In the genomic region with DNA sequence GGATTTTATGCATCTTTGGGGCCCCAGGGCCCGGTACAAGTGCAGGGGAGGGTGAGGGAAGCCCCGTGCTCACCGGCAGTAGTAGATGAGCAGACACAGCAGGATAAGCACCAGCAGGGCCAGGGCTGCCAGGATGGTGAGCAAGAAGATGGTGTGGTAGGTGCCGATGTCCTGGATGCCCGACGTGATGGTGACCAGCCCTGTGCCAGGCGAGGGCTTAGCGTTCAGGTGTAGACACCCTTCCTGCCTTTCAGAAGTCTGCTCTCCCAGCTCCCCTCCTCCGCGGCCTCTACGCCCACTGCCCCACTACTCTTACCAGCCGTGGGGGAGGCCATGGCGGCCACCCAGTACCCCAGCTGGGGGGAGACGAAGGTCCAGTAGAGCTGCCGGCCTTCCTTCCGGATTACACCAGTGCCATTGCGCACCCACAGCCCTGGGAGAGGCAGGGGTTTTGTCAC, we compare ENCODE assay signal across 17 cellular contexts. TPM values are rescaled to one million over a fixed set of nuclear protein-coding genes. Genes with fewer than 3 reads are reported as not detected.
DNase-seq lines count a peak whose midpoint lies in the region; ATAC-seq, FAIRE-seq and TF ChIP-seq lines count a peak whose summit lies in the region.
"Had no signal": no experiment of that assay in that cellular context is flagged by ENCODE, and none has a peak within 500 bp of the region (broad histone marks: within the 10 kb centered on the region; RNA-seq: fewer than 3 reads in every experiment).

No MANE protein-coding gene starts in this region.

- TF ChIP-seq CTCF in HEK293 (tag by site-specific recombination; IDR thresholded peaks at IDR 0.05) (no peak), parathyroid adenoma (IDR thresholded peaks at IDR 0.05) (no peak)

- H3K4me3 ChIP-seq in right cardiac atrium (ENCODE audit: low read length) (no peak overlapping the region), HEK293 (ENCODE audit: low read depth, low read length) (no peak overlapping the region), parathyroid adenoma (ENCODE audit: low read depth, low read length) (no peak overlapping the region)
- H3K4me3 ChIP-seq: SJCRH30 had no signal

- no peak for FAIRE-seq in urothelium cell line (lab: Jason Lieb, UNC)
- FAIRE-seq: GM12891 had no signal

- peaks cover 3% of the 10 kb centered on the region for H3K79me2 ChIP-seq in parathyroid adenoma

- POLR2A ChIA-PET in HEK293 (lab: Yijun Ruan, JAX): no interaction called here

- peaks cover 0 to 49% of the 10 kb centered on the region in 2 experiments; a peak in 2 of 3 replicates for H3K36me3 ChIP-seq in HEK293 (ENCODE audit: control insufficient read depth in 2 of 2, insufficient read depth in 1 of 2, low read length in 2 of 2)
- no peaks in the 10 kb centered on the region for H3K36me3 ChIP-seq in parathyroid adenoma (ENCODE audit: control insufficient read depth, insufficient read depth, low read length)

- H3K4me1 ChIP-seq in right cardiac atrium (ENCODE audit: control insufficient read depth, insufficient read depth, low read length) (no peaks in the 10 kb centered on the region), HEK293 (ENCODE audit: control insufficient read depth, insufficient read depth, low read length) (no peaks in the 10 kb centered on the region), parathyroid adenoma (peaks cover 22% of the 10 kb centered on the region)
- H3K4me1 ChIP-seq: BE2C had no signal

- H3K27me3 ChIP-seq in right cardiac atrium (ENCODE audit: control insufficient read depth, insufficient read depth) (no peaks in the 10 kb centered on the region), parathyroid adenoma (ENCODE audit: control insufficient read depth, insufficient read depth, low read length) (no peaks in the 10 kb centered on the region)
- H3K27me3 ChIP-seq: BE2C, SJCRH30 had no signal

- H3K27ac ChIP-seq in right cardiac atrium (ENCODE audit: low read length) (no peak overlapping the region), HEK293 (ENCODE audit: extremely low read depth, low read depth, low read length) (no peak overlapping the region), parathyroid adenoma (peak overlapping the region; percentile 51)
- H3K27ac ChIP-seq: SJCRH30 had no signal

- intact Hi-C loops in right cardiac atrium (cut with DNase I) (no loop called here), Right ventricle myocardium superior (cut with DNase I) (no loop called here)

- H3K9ac ChIP-seq in parathyroid adenoma: no peak overlapping the region

- no peak for ATAC-seq in right cardiac atrium
- no peak for ATAC-seq in Right ventricle myocardium superior (ENCODE audit: poor library complexity)
- no peak for ATAC-seq in GM18861 (IDR thresholded peaks at IDR 0.05; ENCODE audit: unreplicated experiment)

- no peaks in the 10 kb centered on the region for H3K9me3 ChIP-seq in right cardiac atrium (ENCODE audit: control insufficient read depth, low read length)
- H3K9me3 ChIP-seq in HEK293 (ENCODE audit: control insufficient read depth, insufficient read depth, low read depth, low read length): no peaks in the 10 kb centered on the region
- no peaks in the 10 kb centered on the region for H3K9me3 ChIP-seq in parathyroid adenoma (ENCODE audit: control insufficient read depth, low read length)
- H3K9me3 ChIP-seq: BE2C, SJCRH30 had no signal

- no peak overlapping the region for H3K4me2 ChIP-seq in parathyroid adenoma (ENCODE audit: low read length)

- no peak overlapping the region for H2AFZ ChIP-seq in parathyroid adenoma

- DNase-seq in right cardiac atrium (peak in 2 of 3 donors; percentile 53 to 57), Right ventricle myocardium superior (no peak), epidermal melanocyte (ENCODE audit: insufficient read length, low spot score) (peak; percentile 4), urothelium cell line (ENCODE audit: low spot score) (no peak), NCI-H1694 (lab: John Stamatoyannopoulos, UW) (no peak)
- DNase-seq: BE2C; DMS 273 treated with DMSO at 0.1 percent for 48 hours; GDM1; NCI-H187 treated with DMSO at 0.1 percent for 48 hours; NK-92 treated with Interleukin-12 subunit alpha and Interleukin-12 subunit beta, amount 100 ng/mL, for 24 hours; OCI-M1; RPMI8226; SJCRH30 had no signal

- CTCF ChIA-PET in HEK293 (lab: Yijun Ruan, JAX): interaction anchor here (0.6 to 0.7 kb wide), 2 partner anchors 168 to 289 kb away, joined by 3 to 4 read pairs; no protein-coding TSS in a partner anchor

- WGBS in right cardiac atrium: 84% methylated on average over 17 of the region's 17 CpGs

TF ChIP-seq in HEK293, 187 proteins besides CTCF, POLR2A, EP300 and RAD21:
- TF ChIP-seq, protein P1, sequence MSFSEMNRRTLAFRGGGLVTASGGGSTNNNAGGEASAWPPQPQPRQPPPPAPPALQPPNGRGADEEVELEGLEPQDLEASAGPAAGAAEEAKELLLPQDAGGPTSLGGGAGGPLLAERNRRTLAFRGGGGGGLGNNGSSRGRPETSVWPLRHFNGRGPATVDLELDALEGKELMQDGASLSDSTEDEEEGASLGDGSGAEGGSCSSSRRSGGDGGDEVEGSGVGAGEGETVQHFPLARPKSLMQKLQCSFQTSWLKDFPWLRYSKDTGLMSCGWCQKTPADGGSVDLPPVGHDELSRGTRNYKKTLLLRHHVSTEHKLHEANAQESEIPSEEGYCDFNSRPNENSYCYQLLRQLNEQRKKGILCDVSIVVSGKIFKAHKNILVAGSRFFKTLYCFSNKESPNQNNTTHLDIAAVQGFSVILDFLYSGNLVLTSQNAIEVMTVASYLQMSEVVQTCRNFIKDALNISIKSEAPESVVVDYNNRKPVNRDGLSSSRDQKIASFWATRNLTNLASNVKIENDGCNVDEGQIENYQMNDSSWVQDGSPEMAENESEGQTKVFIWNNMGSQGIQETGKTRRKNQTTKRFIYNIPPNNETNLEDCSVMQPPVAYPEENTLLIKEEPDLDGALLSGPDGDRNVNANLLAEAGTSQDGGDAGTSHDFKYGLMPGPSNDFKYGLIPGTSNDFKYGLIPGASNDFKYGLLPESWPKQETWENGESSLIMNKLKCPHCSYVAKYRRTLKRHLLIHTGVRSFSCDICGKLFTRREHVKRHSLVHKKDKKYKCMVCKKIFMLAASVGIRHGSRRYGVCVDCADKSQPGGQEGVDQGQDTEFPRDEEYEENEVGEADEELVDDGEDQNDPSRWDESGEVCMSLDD (tag by site-specific recombination; IDR thresholded peaks at IDR 0.05): no peak
- TF ChIP-seq ZFP3 (tag by site-specific recombination; IDR thresholded peaks at IDR 0.05; ENCODE audit: low read depth) (no peak), ZNF830 (tag by site-specific recombination; IDR thresholded peaks at IDR 0.05; ENCODE audit: low read depth) (no peak), ZNF366 (tag by site-specific recombination; conservative IDR thresholded peaks at IDR 0.05) (no peak), ZBTB20 (tag by site-specific recombination; IDR thresholded peaks at IDR 0.05) (peak; percentile 81), ZFHX2 (tag by site-specific recombination; conservative IDR thresholded peaks at IDR 0.05) (peak; percentile 48; the same call in 1 of the 2 replicates), ZNF214 (tag by site-specific recombination; IDR thresholded peaks at IDR 0.05; ENCODE audit: borderline replicate concordance) (no peak)
- TF ChIP-seq, protein P2, sequence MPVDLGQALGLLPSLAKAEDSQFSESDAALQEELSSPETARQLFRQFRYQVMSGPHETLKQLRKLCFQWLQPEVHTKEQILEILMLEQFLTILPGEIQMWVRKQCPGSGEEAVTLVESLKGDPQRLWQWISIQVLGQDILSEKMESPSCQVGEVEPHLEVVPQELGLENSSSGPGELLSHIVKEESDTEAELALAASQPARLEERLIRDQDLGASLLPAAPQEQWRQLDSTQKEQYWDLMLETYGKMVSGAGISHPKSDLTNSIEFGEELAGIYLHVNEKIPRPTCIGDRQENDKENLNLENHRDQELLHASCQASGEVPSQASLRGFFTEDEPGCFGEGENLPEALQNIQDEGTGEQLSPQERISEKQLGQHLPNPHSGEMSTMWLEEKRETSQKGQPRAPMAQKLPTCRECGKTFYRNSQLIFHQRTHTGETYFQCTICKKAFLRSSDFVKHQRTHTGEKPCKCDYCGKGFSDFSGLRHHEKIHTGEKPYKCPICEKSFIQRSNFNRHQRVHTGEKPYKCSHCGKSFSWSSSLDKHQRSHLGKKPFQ (tag by site-specific recombination; IDR thresholded peaks at IDR 0.05): no peak
- TF ChIP-seq, protein P3, sequence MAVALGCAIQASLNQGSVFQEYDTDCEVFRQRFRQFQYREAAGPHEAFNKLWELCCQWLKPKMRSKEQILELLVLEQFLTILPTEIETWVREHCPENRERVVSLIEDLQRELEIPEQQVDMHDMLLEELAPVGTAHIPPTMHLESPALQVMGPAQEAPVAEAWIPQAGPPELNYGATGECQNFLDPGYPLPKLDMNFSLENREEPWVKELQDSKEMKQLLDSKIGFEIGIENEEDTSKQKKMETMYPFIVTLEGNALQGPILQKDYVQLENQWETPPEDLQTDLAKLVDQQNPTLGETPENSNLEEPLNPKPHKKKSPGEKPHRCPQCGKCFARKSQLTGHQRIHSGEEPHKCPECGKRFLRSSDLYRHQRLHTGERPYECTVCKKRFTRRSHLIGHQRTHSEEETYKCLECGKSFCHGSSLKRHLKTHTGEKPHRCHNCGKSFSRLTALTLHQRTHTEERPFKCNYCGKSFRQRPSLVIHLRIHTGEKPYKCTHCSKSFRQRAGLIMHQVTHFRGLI (tag by site-specific recombination; IDR thresholded peaks at IDR 0.05): no peak

RNA-seq across cellular contexts. Expression of a gene that starts 8.0 kb away (rescaled TPM):
- total RNA-seq in right cardiac atrium: 1 to 10 TPM; 2.4 to 4.0 (median 3.1) TPM
- polyA plus RNA-seq in right cardiac atrium: 1.9 TPM
- 0.62 TPM for total RNA-seq in Right ventricle myocardium superior

RNA-seq across cellular contexts. Expression of a gene that starts 10.6 kb away (rescaled TPM):
- total RNA-seq in right cardiac atrium (100 to 1,000 TPM; 158 to 215 (median 194) TPM), Right ventricle myocardium superior (135 TPM)
- 100 TPM for polyA plus RNA-seq in right cardiac atrium

RNA-seq across cellular contexts. Expression of a gene that starts 31.0 kb away (rescaled TPM):
- total RNA-seq in right cardiac atrium (10 to 100 TPM; 56.7 to 69.9 (median 66.4) TPM), Right ventricle myocardium superior (45.0 TPM)
- polyA plus RNA-seq in right cardiac atrium: 73.0 TPM

RNA-seq across cellular contexts. Expression of a gene that starts 33.8 kb away (rescaled TPM):
- total RNA-seq in right cardiac atrium (10 to 100 TPM in 1 of 4 donors, 1 to 10 TPM in 3; 3.9 to 14.3 (median 8.6) TPM), Right ventricle myocardium superior (0.62 TPM)
- polyA plus RNA-seq in right cardiac atrium: 3.4 TPM

RNA-seq across cellular contexts. Expression of a gene that starts 47.3 kb away (rescaled TPM):
- 1 to 10 TPM; 1.8 to 4.5 (median 2.3) TPM for total RNA-seq in right cardiac atrium
- polyA plus RNA-seq in right cardiac atrium: 1.6 TPM
- total RNA-seq in Right ventricle myocardium superior: 0.22 TPM

Comparison
In these comparisons a context has a peak if more than half of its experiments do, and no peak if none do; other contexts are left out.
1. DNase-seq: peak in right cardiac atrium (2 of 3) and epidermal melanocyte (single experiment); none in Right ventricle myocardium superior (single experiment), urothelium cell line (single experiment) and NCI-H1694 (single experiment).